In the genomic region with DNA sequence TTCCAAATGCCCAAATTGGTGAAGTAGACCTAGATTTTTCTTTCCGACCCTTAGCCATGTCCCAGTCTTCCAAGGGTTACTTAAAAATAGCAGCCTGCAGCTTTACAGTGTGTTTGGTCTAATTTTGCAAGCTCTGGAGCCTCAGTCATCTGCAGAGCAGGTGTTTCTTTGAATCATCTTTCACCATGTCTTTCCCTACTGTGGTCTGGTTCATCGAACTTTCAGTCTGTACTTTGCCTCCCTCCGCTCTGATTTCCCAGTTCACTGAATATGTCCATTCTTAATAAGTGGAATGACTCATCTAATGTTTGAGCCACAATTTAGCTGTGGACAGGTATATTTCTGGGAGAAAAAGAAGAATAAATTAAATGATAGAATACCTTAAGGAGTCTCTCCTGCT, we compare ENCODE assay signal across 16 cellular contexts.
"Had no signal": no experiment of that assay in that cellular context is flagged by ENCODE, and none has a peak within 500 bp of the region (broad histone marks: within the 10 kb centered on the region; RNA-seq: fewer than 3 reads in every experiment).

No MANE protein-coding gene starts in this region.

- H3K27me3 ChIP-seq: body of pancreas, cardiac muscle cell, sigmoid colon, transverse colon had no signal

- H3K36me3 ChIP-seq: cardiac muscle cell, sigmoid colon, transverse colon had no signal

- H3K4me3 ChIP-seq: body of pancreas, cardiac muscle cell, sigmoid colon, transverse colon had no signal

- DNase-seq: activated CD4-positive, alpha-beta memory T cell treated with anti-CD3 and anti-CD28 coated beads, Interleukin-2, amount 10 ng/mL, durations not matched to agents 7 days and 5 days; activated CD4-positive, alpha-beta T cell treated with anti-CD3 and anti-CD28 coated beads, Interleukin-2, amount 10 ng/mL, durations not matched to agents 24 days and 14 days; activated effector memory CD4-positive, alpha-beta T cell treated with Interleukin-2 at 50 U/mL for 16 hours; activated naive CD4-positive, alpha-beta T cell treated with anti-CD3 and anti-CD28 coated beads, Interleukin-2, amount 50 U/mL, for 16 hours; activated naive CD8-positive, alpha-beta T cell treated with anti-CD3 and anti-CD28 coated beads, Interleukin-2, amount 50 U/mL, for 24 hours; activated T-cell treated with anti-CD3 and anti-CD28 coated beads, Interleukin-2, amount 50 U/mL, for 72 hours; body of pancreas; cortex of kidney; left cardiac atrium; nephron progenitor cell; sigmoid colon; stimulated activated CD4-positive, alpha-beta T cell treated with anti-CD3 and anti-CD28 coated beads, Interleukin-2, amount 100 ng/mL, for 48 hours; stimulated activated CD8-positive, alpha-beta memory T cell treated with anti-CD3 and anti-CD28 coated beads, Interleukin-4, amount 100 ng/mL, for 48 hours; stimulated activated naive B cell treated with anti-CD40 and anti-IgM and Interleukin-4, amounts not matched to agents 10 μg/mL and 1 μg/mL and 100 μg/mL, for 72 hours; transverse colon had no signal
